In the genomic region with DNA sequence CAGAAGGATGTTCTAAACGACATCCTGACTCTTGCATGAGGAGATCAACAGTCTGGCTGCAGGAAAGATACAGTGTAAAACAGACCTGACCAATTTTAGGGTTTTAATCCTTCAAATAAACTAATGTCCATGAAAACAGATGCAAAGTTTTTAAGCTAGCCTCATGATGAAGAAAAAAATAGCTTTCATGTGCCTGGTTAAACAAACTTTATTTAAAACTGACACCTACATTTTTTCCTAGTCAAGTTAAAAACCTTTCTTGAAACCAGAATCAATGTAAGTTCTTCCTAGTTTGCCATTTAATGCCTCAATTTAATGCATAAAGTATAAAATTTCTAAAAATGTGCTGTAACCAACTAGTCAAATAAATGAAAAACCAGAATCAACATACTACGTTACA, we compare ENCODE assay signal across 8 cellular contexts. TPM values are rescaled to one million over a fixed set of nuclear protein-coding genes. Genes with fewer than 3 reads are reported as not detected.
DNase-seq lines count a peak whose midpoint lies in the region; ATAC-seq and TF ChIP-seq lines count a peak whose summit lies in the region.
"Had no signal": no experiment of that assay in that cellular context is flagged by ENCODE, and none has a peak within 500 bp of the region (broad histone marks: within the 10 kb centered on the region; RNA-seq: fewer than 3 reads in every experiment).

No MANE protein-coding gene starts in this region.

- H2AFZ ChIP-seq in GM23248 (no peak overlapping the region), SU-DHL-6 (ENCODE audit: low read depth, low read length, severe bottlenecking) (no peak overlapping the region)

- H3K4me2 ChIP-seq in GM23248 (ENCODE audit: unreplicated experiment) (peak overlapping the region; percentile 98), SU-DHL-6 (ENCODE audit: low read depth, low read length, poor library complexity, severe bottlenecking) (peak overlapping the region; percentile 77), skeletal muscle satellite cell (ENCODE audit: low read length) (peak overlapping the region; percentile 89)

- no peaks in the 10 kb centered on the region for H3K9me2 ChIP-seq in GM23248 (ENCODE audit: insufficient read depth)
- H3K9me2 ChIP-seq in SU-DHL-6 (replicated peaks; ENCODE audit: insufficient read depth, low read length): no peaks in the 10 kb centered on the region

- H3K9me3 ChIP-seq in GM23248 (ENCODE audit: low read depth): no peaks in the 10 kb centered on the region
- no peaks in the 10 kb centered on the region for H3K9me3 ChIP-seq in SU-DHL-6 (ENCODE audit: insufficient read depth, low read length)
- no peaks in the 10 kb centered on the region for H3K9me3 ChIP-seq in skeletal muscle satellite cell (replicated peaks; ENCODE audit: low read length)

- peak overlapping the region; percentile 82 for H3K27ac ChIP-seq in GM23248
- H3K27ac ChIP-seq in SU-DHL-6 (ENCODE audit: low read depth, low read length): peak overlapping the region; percentile 2; the same call in 1 of the 2 replicates

- H3K9ac ChIP-seq in GM23248 (peak overlapping the region; percentile 92), SU-DHL-6 (ENCODE audit: low read length) (peak overlapping the region; percentile 74), skeletal muscle satellite cell (ENCODE audit: low read depth, low read length) (peak overlapping the region; percentile 86)

- TF ChIP-seq CTCF in SU-DHL-6 (IDR thresholded peaks at IDR 0.05; ENCODE audit: insufficient read depth, low read length, poor library complexity, severe bottlenecking): no peak
- TF ChIP-seq CTCF in fibroblast of the aortic adventitia (IDR thresholded peaks at IDR 0.05; ENCODE audit: insufficient read depth, low read length): no peak

- DNase-seq in GM23248 (no peak), fibroblast of the aortic adventitia (ENCODE audit: low read depth) (no peak)
- no peak for DNase-seq in activated CD4-positive, CD25-positive, alpha-beta regulatory T cell treated with anti-CD3 and anti-CD28 coated beads, Interleukin-2, amount 50 U/mL, for 72 hours
- DNase-seq in activated CD8-positive, alpha-beta memory T cell treated with anti-CD3 and anti-CD28 coated beads, Interleukin-2, amount 50 U/mL, for 48 hours: no peak
- DNase-seq: amygdala had no signal

- no peak for ATAC-seq in HG02588 (IDR thresholded peaks at IDR 0.05; ENCODE audit: unreplicated experiment)

- in situ Hi-C loops in GM23248 (cut with MboI): no loop called here

- H3K4me1 ChIP-seq in GM23248 (ENCODE audit: insufficient read depth): peaks cover 61% of the 10 kb centered on the region
- peaks cover 51% of the 10 kb centered on the region for H3K4me1 ChIP-seq in skeletal muscle satellite cell (ENCODE audit: control insufficient read depth, insufficient read depth, low read length)

- peaks cover 6% of the 10 kb centered on the region; the same call in 1 of the 2 replicates for H4K20me1 ChIP-seq in GM23248 (ENCODE audit: insufficient read depth)
- peaks cover 12% of the 10 kb centered on the region for H4K20me1 ChIP-seq in SU-DHL-6 (ENCODE audit: low read depth, low read length)

- H3K79me2 ChIP-seq in GM23248 (ENCODE audit: insufficient read depth): peaks cover 94% of the 10 kb centered on the region
- peaks cover 85% of the 10 kb centered on the region for H3K79me2 ChIP-seq in SU-DHL-6 (ENCODE audit: insufficient read depth, low read length)

- H3F3A ChIP-seq in GM23248 (ENCODE audit: insufficient read depth) (peaks cover 71% of the 10 kb centered on the region), SU-DHL-6 (ENCODE audit: insufficient read depth) (peaks cover 33% of the 10 kb centered on the region)

- H3K27me3 ChIP-seq in GM23248 (replicated peaks; ENCODE audit: insufficient read depth): no peaks in the 10 kb centered on the region
- H3K27me3 ChIP-seq in SU-DHL-6 (ENCODE audit: low read length): no peaks in the 10 kb centered on the region
- no peaks in the 10 kb centered on the region for H3K27me3 ChIP-seq in skeletal muscle satellite cell (ENCODE audit: control insufficient read depth, insufficient read depth, low read length)

- H3K4me3 ChIP-seq in GM23248 (peak overlapping the region; percentile 89), SU-DHL-6 (ENCODE audit: insufficient read depth, low read length, poor library complexity, severe bottlenecking) (peak overlapping the region; percentile 81), fibroblast of the aortic adventitia (ENCODE audit: low read depth, low read length) (peak overlapping the region; percentile 97), skeletal muscle satellite cell (ENCODE audit: low read length) (peak overlapping the region; percentile 89)

- 31% methylated on average over 2 of the region's 2 CpGs for WGBS in GM23248 (ENCODE audit: low coverage in 1 of 2, low lambda C conversion rate in 2 of 2, missing lambda C conversion rate in 2 of 2), 2 experiments

- H3K36me3 ChIP-seq in GM23248 (ENCODE audit: low read depth) (peaks cover 28% of the 10 kb centered on the region), SU-DHL-6 (ENCODE audit: low read length) (peaks cover 24% of the 10 kb centered on the region; the same call in 1 of the 2 replicates), skeletal muscle satellite cell (ENCODE audit: insufficient read depth, low read length) (peaks cover 20% of the 10 kb centered on the region)

RNA-seq across cellular contexts. Expression of a gene that starts 2.9 kb away (rescaled TPM):
- total RNA-seq in GM23248 (2014; rRNA removed; shearing (Covaris generic)): 38.7 and 43.4 TPM in 2 replicates
- polyA plus RNA-seq in GM23248 (2016; fragmentation: Nextera tagmentation; extraction: Ambion mirVana): 10.5 and 10.7 TPM in 2 replicates
- total RNA-seq in fibroblast of the aortic adventitia (ENCODE audit: low replicate concordance): 57.7 and 88.6 TPM in 2 replicates
- total RNA-seq in skeletal muscle satellite cell (2012; rRNA removed): 43.0 and 47.4 TPM in 2 replicates
